In genomic region chr10:62681211-62681940, GRCh38 we compare ENCODE assay signal across 8 cellular contexts.
DNase-seq lines count a peak whose midpoint lies in the region; ATAC-seq and TF ChIP-seq lines count a peak whose summit lies in the region.

No MANE protein-coding gene starts in this region.

- no TSS peak for BruUV-seq in OCI-LY7 (replicated peaks; lab: Mats Ljungman, UMichigan)

- TF ChIP-seq CTCF in OCI-LY7 (conservative IDR thresholded peaks at IDR 0.05; ENCODE audit: low read length), result peak; percentile 64
- TF ChIP-seq CTCF in progenitor cell of endocrine pancreas (IDR thresholded peaks at IDR 0.05; ENCODE audit: unreplicated experiment), result peak; percentile 34

- H3K4me1 ChIP-seq in OCI-LY7 (ENCODE audit: insufficient read depth, low read length, poor library complexity, severe bottlenecking), result peaks cover 10% of the 10 kb centered on the region

- no peak overlapping the region for H3K27ac Mint-ChIP-seq in progenitor cell of endocrine pancreas

- H3K36me3 Mint-ChIP-seq in progenitor cell of endocrine pancreas (ENCODE audit: insufficient read depth), result no peaks in the 10 kb centered on the region

- H2AFZ ChIP-seq in OCI-LY7 (ENCODE audit: low read length), result peak overlapping the region; percentile 60; the same call in 1 of the 2 replicates

- CTCF ChIA-PET in OCI-LY7 (lab: Charles Lee; ENCODE audit: unreplicated experiment), result interaction anchor here (0.6 to 0.7 kb wide), 2 partner anchors 44 to 99 kb away, joined by 3 read pairs; no protein-coding TSS in a partner anchor

- H3K4me3 ChIP-seq in OCI-LY7 (ENCODE audit: low read depth, low read length, poor library complexity, severe bottlenecking), result no peak overlapping the region

- H3K79me2 ChIP-seq in OCI-LY7 (ENCODE audit: insufficient read depth, low read depth, low read length), result no peaks in the 10 kb centered on the region

- TF ChIP-seq POLR2A in GM18505 (IDR thresholded peaks at IDR 0.05; ENCODE audit: borderline replicate concordance, extremely low read depth, insufficient read depth, insufficient read length), result no peak

- intact Hi-C loops in OCI-LY7 (cut with micrococcal nuclease; ENCODE audit: unreplicated experiment), result no loop called here

- H3K27me3 Mint-ChIP-seq in progenitor cell of endocrine pancreas, result peaks cover 4% of the 10 kb centered on the region

- ATAC-seq in GM18505 (IDR thresholded peaks at IDR 0.05; ENCODE audit: unreplicated experiment), result peak; percentile 96
- peak; percentile 98 for ATAC-seq in HG02759 (IDR thresholded peaks at IDR 0.05; ENCODE audit: unreplicated experiment)

- H3K4me2 ChIP-seq in OCI-LY7 (ENCODE audit: low read length), result no peak overlapping the region

- no peak overlapping the region for H3K4me3 Mint-ChIP-seq in progenitor cell of endocrine pancreas (ENCODE audit: low read depth)

- H3K9me3 Mint-ChIP-seq in progenitor cell of endocrine pancreas (ENCODE audit: low read depth), result peaks cover 7% of the 10 kb centered on the region

- POLR2A ChIA-PET in OCI-LY7 (lab: Charles Lee), result interaction anchor here (0.7 to 1.2 kb wide), 3 partner anchors 9 to 101 kb away, joined by 3 read pairs; no protein-coding TSS in a partner anchor

- DNase-seq in OCI-LY7 (ENCODE audit: low spot score) (peak; percentile 73), activated gamma-delta T cell (lab: John Stamatoyannopoulos, UW) (peak; percentile 50), progenitor cell of endocrine pancreas (ENCODE audit: low spot score, unreplicated experiment) (no peak), NCI-H1417 treated with DMSO at 0.1 percent for 48 hours (lab: John Stamatoyannopoulos, UW) (no peak), DMS79 treated with DMSO at 0.1 percent for 48 hours (lab: John Stamatoyannopoulos, UW) (no peak), NCI-H524 (lab: John Stamatoyannopoulos, UW) (no peak)

- H3K9me3 ChIP-seq in OCI-LY7 (ENCODE audit: low read length), result no peaks in the 10 kb centered on the region

- H3K27ac ChIP-seq in OCI-LY7 (ENCODE audit: low read depth, low read length, poor library complexity, severe bottlenecking), result no peak overlapping the region

- no peaks in the 10 kb centered on the region for H3K36me3 ChIP-seq in OCI-LY7 (ENCODE audit: insufficient read depth, low read length)

- H3K9me2 ChIP-seq in OCI-LY7 (ENCODE audit: insufficient read depth, low read length), result no peaks in the 10 kb centered on the region

- H3K4me1 Mint-ChIP-seq in progenitor cell of endocrine pancreas (ENCODE audit: low read depth), result no peaks in the 10 kb centered on the region

- no peaks in the 10 kb centered on the region for H4K20me1 ChIP-seq in OCI-LY7 (ENCODE audit: insufficient read depth, low read length)

Comparison
In these comparisons a context has a peak if more than half of its experiments do, and no peak if none do; other contexts are left out.
1. DNase-seq: peak in OCI-LY7 (single experiment) and activated gamma-delta T cell (single experiment); none in progenitor cell of endocrine pancreas (single experiment), NCI-H1417 treated with DMSO at 0.1 percent for 48 hours (single experiment), DMS79 treated with DMSO at 0.1 percent for 48 hours (single experiment) and NCI-H524 (0 of 2).